In genomic region chr19:40232479-40232878, GRCh38 we compare ENCODE assay signal across 2 cellular contexts.
TF ChIP-seq lines count a peak whose summit lies in the region.

No MANE protein-coding gene starts in this region.

TF ChIP-seq in HEK293, 187 proteins besides CTCF, POLR2A, EP300 and RAD21:
- no peak for TF ChIP-seq YY2 (tag by site-specific recombination; IDR thresholded peaks at IDR 0.05)
- TF ChIP-seq KLF1 (tag by site-specific recombination; IDR thresholded peaks at IDR 0.05): peak; percentile 68
- TF ChIP-seq GLIS2 (tag by site-specific recombination; IDR thresholded peaks at IDR 0.05): peak; percentile 17; the same call in 1 of the 2 replicates
- peak; percentile 72 for TF ChIP-seq ZNF600 (tag by site-specific recombination; IDR thresholded peaks at IDR 0.05)
- TF ChIP-seq ZFHX2 (tag by site-specific recombination; conservative IDR thresholded peaks at IDR 0.05): peak; percentile 100
- peak; percentile 98 for TF ChIP-seq EGR2 (tag by site-specific recombination; IDR thresholded peaks at IDR 0.05; ENCODE audit: low read depth)
- no peak for TF ChIP-seq IKZF3 (tag by site-specific recombination; IDR thresholded peaks at IDR 0.05)
- TF ChIP-seq ZIC2 (tag by site-specific recombination; IDR thresholded peaks at IDR 0.05): peak; percentile 10; the same call in 1 of the 2 replicates
- TF ChIP-seq ZSCAN18 (tag by site-specific recombination; IDR thresholded peaks at IDR 0.05): no peak

TF ChIP-seq in GM12891, 5 proteins besides CTCF, POLR2A, EP300 and RAD21:
- no peak for TF ChIP-seq TAF1 (IDR thresholded peaks at IDR 0.05; ENCODE audit: low read depth, low read length)
- TF ChIP-seq PAX5 (IDR thresholded peaks at IDR 0.05; ENCODE audit: insufficient read depth, low read length, severe bottlenecking): no peak
- no peak for TF ChIP-seq POLR2AphosphoS5 (IDR thresholded peaks at IDR 0.05; ENCODE audit: low read depth, low read length)
- no peak for TF ChIP-seq SPI1 (IDR thresholded peaks at IDR 0.05; ENCODE audit: low read depth, low read length)
- no peak for TF ChIP-seq POU2F2 (IDR thresholded peaks at IDR 0.05; ENCODE audit: low read depth, low read length)
